8 cellular contexts compared by ENCODE assay signal in genomic region chrX:146449243-146449642, GRCh38.
"Had no signal": no experiment of that assay in that cellular context is flagged by ENCODE, and none has a peak within 500 bp of the region (broad histone marks: within the 10 kb centered on the region; RNA-seq: fewer than 3 reads in every experiment).

No MANE protein-coding gene starts in this region.

- FAIRE-seq: G401.6, GM12878, GM12891, GM12892, GM18507, GM19239 had no signal

- H3K4me3 ChIP-seq: GM12878 had no signal

- ATAC-seq: GM12878 had no signal

- DNase-seq: GDM1, GF-D8 had no signal
